ENCODE assay signal across 8 cellular contexts in genomic region chr9:63823375-63824201, GRCh38.
DNase-seq lines count a peak whose midpoint lies in the region; ATAC-seq and TF ChIP-seq lines count a peak whose summit lies in the region.
"Not testable (repeated sequence)": the region's sequence is repeated elsewhere in the genome, so short reads cannot be mapped to it uniquely, and the experiment has no call there.

No MANE protein-coding gene starts in this region.

- H3K27me3 Mint-ChIP-seq in activated T-helper 17 cell treated with anti-CD3 and anti-CD28 coated beads, Interleukin-2, amount 50 U/mL, for 72 hours; stimulated activated naive B cell treated with anti-CD40 and anti-IgM and Interleukin-4, amounts not matched to agents 10 μg/mL and 1 μg/mL and 100 μg/mL, for 72 hours: not testable (repeated sequence)
- H3K27me3 Mint-ChIP-seq in endothelial cell (ENCODE audit: unreplicated experiment) = peaks cover 19% of the 10 kb centered on the region

- peak; percentile 41 for ATAC-seq in GM18867 (IDR thresholded peaks at IDR 0.05; ENCODE audit: unreplicated experiment)
- ATAC-seq in activated T-helper 17 cell treated with anti-CD3 and anti-CD28 coated beads, Interleukin-2, amount 50 U/mL, for 72 hours (replicated peaks) = peak; percentile 66
- ATAC-seq in right cardiac atrium = peak; percentile 90 to 92
- peak; percentile 78 for ATAC-seq in mucosa of descending colon
- peak; percentile 38 to 56 for ATAC-seq in stimulated activated naive B cell treated with anti-CD40 and anti-IgM and Interleukin-4, amounts not matched to agents 10 μg/mL and 1 μg/mL and 100 μg/mL, for 72 hours (replicated peaks)

- TF ChIP-seq CTCF in AG10803 (conservative IDR thresholded peaks at IDR 0.05; ENCODE audit: low read length); endothelial cell (IDR thresholded peaks at IDR 0.05; ENCODE audit: unreplicated experiment); mucosa of descending colon (IDR thresholded peaks at IDR 0.05): not testable (repeated sequence)

- not testable (repeated sequence) for H3K36me3 Mint-ChIP-seq in activated T-helper 17 cell treated with anti-CD3 and anti-CD28 coated beads, Interleukin-2, amount 50 U/mL, for 72 hours (ENCODE audit: low read depth); stimulated activated naive B cell treated with anti-CD40 and anti-IgM and Interleukin-4, amounts not matched to agents 10 μg/mL and 1 μg/mL and 100 μg/mL, for 72 hours
- H3K36me3 Mint-ChIP-seq in endothelial cell (ENCODE audit: low read depth, unreplicated experiment) = peaks cover 10% of the 10 kb centered on the region

- H3K27ac ChIP-seq in right cardiac atrium (ENCODE audit: low read length) = not testable (repeated sequence)

- H3K4me1 Mint-ChIP-seq in activated T-helper 17 cell treated with anti-CD3 and anti-CD28 coated beads, Interleukin-2, amount 50 U/mL, for 72 hours; endothelial cell (ENCODE audit: unreplicated experiment); stimulated activated naive B cell treated with anti-CD40 and anti-IgM and Interleukin-4, amounts not matched to agents 10 μg/mL and 1 μg/mL and 100 μg/mL, for 72 hours: not testable (repeated sequence)

- not testable (repeated sequence) for H3K4me1 ChIP-seq in right cardiac atrium (ENCODE audit: control insufficient read depth, insufficient read depth, low read length); mucosa of descending colon (ENCODE audit: low read depth)

- DNase-seq in AG10803 (ENCODE audit: low read depth) (peak; percentile 13), HuH-7.5 (ENCODE audit: low spot score) (peak; percentile 3)
- DNase-seq in endothelial cell (ENCODE audit: low spot score); right cardiac atrium; mucosa of descending colon; stimulated activated naive B cell treated with anti-CD40 and anti-IgM and Interleukin-4, amounts not matched to agents 10 μg/mL and 1 μg/mL and 100 μg/mL, for 72 hours: not testable (repeated sequence)

- H3K27ac Mint-ChIP-seq in activated T-helper 17 cell treated with anti-CD3 and anti-CD28 coated beads, Interleukin-2, amount 50 U/mL, for 72 hours; stimulated activated naive B cell treated with anti-CD40 and anti-IgM and Interleukin-4, amounts not matched to agents 10 μg/mL and 1 μg/mL and 100 μg/mL, for 72 hours: not testable (repeated sequence)
- H3K27ac Mint-ChIP-seq in endothelial cell (ENCODE audit: unreplicated experiment) = peak overlapping the region; percentile 62

- not testable (repeated sequence) for H3K4me3 Mint-ChIP-seq in activated T-helper 17 cell treated with anti-CD3 and anti-CD28 coated beads, Interleukin-2, amount 50 U/mL, for 72 hours; stimulated activated naive B cell treated with anti-CD40 and anti-IgM and Interleukin-4, amounts not matched to agents 10 μg/mL and 1 μg/mL and 100 μg/mL, for 72 hours
- H3K4me3 Mint-ChIP-seq in endothelial cell (ENCODE audit: unreplicated experiment) = peak overlapping the region; percentile 74

- not testable (repeated sequence) for H3K4me3 ChIP-seq in AG10803 (ENCODE audit: low read length); right cardiac atrium (ENCODE audit: low read length); mucosa of descending colon

- H3K9me3 Mint-ChIP-seq in activated T-helper 17 cell treated with anti-CD3 and anti-CD28 coated beads, Interleukin-2, amount 50 U/mL, for 72 hours = peaks cover 11% of the 10 kb centered on the region
- peaks cover 20% of the 10 kb centered on the region for H3K9me3 Mint-ChIP-seq in endothelial cell (ENCODE audit: unreplicated experiment)
- peaks cover 10 to 11% of the 10 kb centered on the region in 2 donors for H3K9me3 Mint-ChIP-seq in stimulated activated naive B cell treated with anti-CD40 and anti-IgM and Interleukin-4, amounts not matched to agents 10 μg/mL and 1 μg/mL and 100 μg/mL, for 72 hours

- WGBS in right cardiac atrium = 64% methylated on average over 8 of the region's 8 CpGs

- intact Hi-C loops in right cardiac atrium (cut with DNase I); mucosa of descending colon (cut with DNase I, micrococcal nuclease): not testable (repeated sequence)

- H3K36me3 ChIP-seq in mucosa of descending colon (ENCODE audit: low read depth) = not testable (repeated sequence)

- H3K27me3 ChIP-seq in right cardiac atrium (ENCODE audit: control insufficient read depth, insufficient read depth) = not testable (repeated sequence)

- H3K9me3 ChIP-seq in right cardiac atrium (ENCODE audit: control insufficient read depth, low read length) = not testable (repeated sequence)
- H3K9me3 ChIP-seq in mucosa of descending colon = peaks cover 21% of the 10 kb centered on the region

Comparison
In these comparisons a context has a peak if more than half of its experiments do, and no peak if none do; other contexts are left out.
1. ATAC-seq: peak in every context shown above with its lines; median percentile 91 in right cardiac atrium; 78 in mucosa of descending colon; 66 in activated T-helper 17 cell treated with anti-CD3 and anti-CD28 coated beads, Interleukin-2, amount 50 U/mL, for 72 hours; 47 in stimulated activated naive B cell treated with anti-CD40 and anti-IgM and Interleukin-4, amounts not matched to agents 10 μg/mL and 1 μg/mL and 100 μg/mL, for 72 hours; 41 in GM18867.